In the genomic region with DNA sequence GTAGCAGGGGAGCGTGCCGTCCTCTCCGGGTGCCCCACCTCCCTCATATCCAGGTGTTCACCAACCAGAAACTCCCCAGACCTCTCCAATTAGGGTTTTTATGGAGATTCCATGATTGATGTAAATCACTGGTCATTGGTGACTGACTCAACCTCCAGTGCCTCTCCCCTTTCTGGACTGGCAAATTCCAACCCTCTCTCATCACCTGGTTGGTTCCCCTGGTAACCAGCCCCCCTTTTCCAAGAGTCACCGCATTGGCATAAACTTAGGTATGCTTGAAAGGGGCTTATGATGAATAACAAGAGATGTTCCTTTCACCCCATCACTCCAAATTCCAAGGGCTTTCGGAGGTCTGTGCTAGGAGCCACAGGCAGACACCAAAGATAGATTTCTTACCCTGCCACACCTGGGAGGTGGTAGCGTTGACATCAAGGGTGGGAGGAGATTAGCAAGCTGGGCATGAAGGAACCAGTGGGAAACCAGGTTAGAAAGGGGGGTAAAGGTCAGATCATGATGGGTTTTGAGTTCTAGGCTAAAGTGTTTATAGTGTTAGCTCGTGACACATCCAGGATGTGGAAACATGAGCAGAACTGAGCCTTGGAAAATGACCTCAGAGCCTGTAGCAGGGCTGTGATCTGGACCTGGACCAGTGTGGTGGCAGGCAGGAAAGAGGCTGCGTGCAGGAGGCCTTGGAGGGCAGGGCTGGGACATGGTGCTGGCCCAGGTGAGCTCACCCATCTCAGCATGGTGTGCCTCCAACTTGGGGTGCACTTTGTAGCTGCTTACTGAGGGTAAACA, we compare ENCODE assay signal across 22 cellular contexts. TPM values are rescaled to one million over a fixed set of nuclear protein-coding genes. Genes with fewer than 3 reads are reported as not detected.
DNase-seq lines count a peak whose midpoint lies in the region; ATAC-seq and TF ChIP-seq lines count a peak whose summit lies in the region.
"Had no signal": no experiment of that assay in that cellular context is flagged by ENCODE, and none has a peak within 500 bp of the region (broad histone marks: within the 10 kb centered on the region; RNA-seq: fewer than 3 reads in every experiment).

No MANE protein-coding gene starts in this region.

- no peak for TF ChIP-seq CTCF in HEK293 (tag by site-specific recombination; IDR thresholded peaks at IDR 0.05)

- CTCF ChIA-PET in HEK293 (lab: Yijun Ruan, JAX): interaction anchor here (0.6 kb wide), 1 partner anchor 267 kb away, joined by 4 read pairs; no protein-coding TSS in a partner anchor

- H3K4me3 Mint-ChIP-seq in activated T-helper 17 cell treated with anti-CD3 and anti-CD28 coated beads, Interleukin-2, amount 50 U/mL, for 72 hours: no peak overlapping the region
- H3K4me3 Mint-ChIP-seq: activated naive CD4-positive, alpha-beta T cell treated with anti-CD3 and anti-CD28 coated beads, Interleukin-2, amount 50 U/mL, for 24 hours; activated T-cell treated with anti-CD3 and anti-CD28 coated beads, Interleukin-2, amount 50 U/mL, for 24 hours; HFFc6; stimulated activated memory B cell treated with anti-CD40 and anti-IgM and Interleukin-4, amounts not matched to agents 10 μg/mL and 1 μg/mL and 100 μg/mL, for 72 hours had no signal

- H3K9me3 Mint-ChIP-seq in activated T-helper 17 cell treated with anti-CD3 and anti-CD28 coated beads, Interleukin-2, amount 50 U/mL, for 72 hours: no peaks in the 10 kb centered on the region
- H3K9me3 Mint-ChIP-seq: activated naive CD4-positive, alpha-beta T cell treated with anti-CD3 and anti-CD28 coated beads, Interleukin-2, amount 50 U/mL, for 24 hours; activated T-cell treated with anti-CD3 and anti-CD28 coated beads, Interleukin-2, amount 50 U/mL, for 24 hours; HFFc6; stimulated activated memory B cell treated with anti-CD40 and anti-IgM and Interleukin-4, amounts not matched to agents 10 μg/mL and 1 μg/mL and 100 μg/mL, for 72 hours had no signal

- POLR2A ChIA-PET in HEK293 (lab: Yijun Ruan, JAX): no interaction called here

- DNase-seq in AG08396 (ENCODE audit: low spot score): peak; percentile 21
- no peak for DNase-seq in left lobe of liver (ENCODE audit: low spot score)
- no peak for DNase-seq in D341Med (ENCODE audit: low spot score)
- no peak for DNase-seq in foreskin melanocyte
- DNase-seq: ACHN; activated CD4-positive, alpha-beta T cell treated with anti-CD3 and anti-CD28 coated beads for 48 hours; activated T-cell treated with anti-CD3 and anti-CD28 coated beads, Interleukin-2, amount 50 U/mL, for 24 hours; brain microvascular endothelial cell; HFFc6; hippocampal formation; kidney; NCI-H1417; NCI-H82; stimulated activated CD4-positive, alpha-beta T cell treated with anti-CD3 and anti-CD28 coated beads, Interleukin-15, amount 100 ng/mL, for 24 hours; transverse colon had no signal

- H3K4me3 ChIP-seq in HEK293 (ENCODE audit: low read depth, low read length): no peak overlapping the region
- H3K4me3 ChIP-seq: transverse colon had no signal

- no peaks in the 10 kb centered on the region for H3K36me3 ChIP-seq in HEK293 (ENCODE audit: control insufficient read depth in 2 of 2, insufficient read depth in 1 of 2, low read length in 2 of 2)
- H3K36me3 ChIP-seq: brain microvascular endothelial cell, neutrophil, transverse colon had no signal

- peak; percentile 56 for ATAC-seq in activated T-helper 17 cell treated with anti-CD3 and anti-CD28 coated beads, Interleukin-2, amount 50 U/mL, for 72 hours (replicated peaks)
- peak; percentile 34 for ATAC-seq in left lobe of liver
- ATAC-seq in HG03469 (IDR thresholded peaks at IDR 0.05; ENCODE audit: unreplicated experiment): no peak
- no peak for ATAC-seq in GM18868 (IDR thresholded peaks at IDR 0.05; ENCODE audit: unreplicated experiment)
- ATAC-seq: stimulated activated memory B cell treated with anti-CD40 and anti-IgM and Interleukin-4, amounts not matched to agents 10 μg/mL and 1 μg/mL and 100 μg/mL, for 72 hours had no signal

- H3K4me1 Mint-ChIP-seq in activated T-helper 17 cell treated with anti-CD3 and anti-CD28 coated beads, Interleukin-2, amount 50 U/mL, for 72 hours: peaks cover 11% of the 10 kb centered on the region

- H3K27ac ChIP-seq in HEK293 (ENCODE audit: extremely low read depth, low read depth, low read length): no peak overlapping the region
- H3K27ac ChIP-seq: brain microvascular endothelial cell, neutrophil, transverse colon had no signal

- H3K27me3 Mint-ChIP-seq in activated T-helper 17 cell treated with anti-CD3 and anti-CD28 coated beads, Interleukin-2, amount 50 U/mL, for 72 hours: no peaks in the 10 kb centered on the region
- H3K27me3 Mint-ChIP-seq: activated naive CD4-positive, alpha-beta T cell treated with anti-CD3 and anti-CD28 coated beads, Interleukin-2, amount 50 U/mL, for 24 hours; activated T-cell treated with anti-CD3 and anti-CD28 coated beads, Interleukin-2, amount 50 U/mL, for 24 hours; stimulated activated memory B cell treated with anti-CD40 and anti-IgM and Interleukin-4, amounts not matched to agents 10 μg/mL and 1 μg/mL and 100 μg/mL, for 72 hours had no signal

- H3K4me1 ChIP-seq in HEK293 (ENCODE audit: control insufficient read depth, insufficient read depth, low read length): peaks cover 6% of the 10 kb centered on the region

- H3K9me3 ChIP-seq in HEK293 (ENCODE audit: control insufficient read depth, insufficient read depth, low read depth, low read length): no peaks in the 10 kb centered on the region
- H3K9me3 ChIP-seq: neutrophil, transverse colon had no signal

- peak overlapping the region; percentile 44 for H3K27ac Mint-ChIP-seq in activated T-helper 17 cell treated with anti-CD3 and anti-CD28 coated beads, Interleukin-2, amount 50 U/mL, for 72 hours
- H3K27ac Mint-ChIP-seq: activated naive CD4-positive, alpha-beta T cell treated with anti-CD3 and anti-CD28 coated beads, Interleukin-2, amount 50 U/mL, for 24 hours; activated T-cell treated with anti-CD3 and anti-CD28 coated beads, Interleukin-2, amount 50 U/mL, for 24 hours; HFFc6; stimulated activated memory B cell treated with anti-CD40 and anti-IgM and Interleukin-4, amounts not matched to agents 10 μg/mL and 1 μg/mL and 100 μg/mL, for 72 hours had no signal

- no peaks in the 10 kb centered on the region for H3K36me3 Mint-ChIP-seq in activated T-helper 17 cell treated with anti-CD3 and anti-CD28 coated beads, Interleukin-2, amount 50 U/mL, for 72 hours (ENCODE audit: low read depth)

TF ChIP-seq in HEK293, 187 proteins besides CTCF, POLR2A, EP300 and RAD21:
- no peak for TF ChIP-seq TCF7L2 (IDR thresholded peaks at IDR 0.05; ENCODE audit: borderline replicate concordance, low read depth, low read length)
- TF ChIP-seq, protein P1, sequence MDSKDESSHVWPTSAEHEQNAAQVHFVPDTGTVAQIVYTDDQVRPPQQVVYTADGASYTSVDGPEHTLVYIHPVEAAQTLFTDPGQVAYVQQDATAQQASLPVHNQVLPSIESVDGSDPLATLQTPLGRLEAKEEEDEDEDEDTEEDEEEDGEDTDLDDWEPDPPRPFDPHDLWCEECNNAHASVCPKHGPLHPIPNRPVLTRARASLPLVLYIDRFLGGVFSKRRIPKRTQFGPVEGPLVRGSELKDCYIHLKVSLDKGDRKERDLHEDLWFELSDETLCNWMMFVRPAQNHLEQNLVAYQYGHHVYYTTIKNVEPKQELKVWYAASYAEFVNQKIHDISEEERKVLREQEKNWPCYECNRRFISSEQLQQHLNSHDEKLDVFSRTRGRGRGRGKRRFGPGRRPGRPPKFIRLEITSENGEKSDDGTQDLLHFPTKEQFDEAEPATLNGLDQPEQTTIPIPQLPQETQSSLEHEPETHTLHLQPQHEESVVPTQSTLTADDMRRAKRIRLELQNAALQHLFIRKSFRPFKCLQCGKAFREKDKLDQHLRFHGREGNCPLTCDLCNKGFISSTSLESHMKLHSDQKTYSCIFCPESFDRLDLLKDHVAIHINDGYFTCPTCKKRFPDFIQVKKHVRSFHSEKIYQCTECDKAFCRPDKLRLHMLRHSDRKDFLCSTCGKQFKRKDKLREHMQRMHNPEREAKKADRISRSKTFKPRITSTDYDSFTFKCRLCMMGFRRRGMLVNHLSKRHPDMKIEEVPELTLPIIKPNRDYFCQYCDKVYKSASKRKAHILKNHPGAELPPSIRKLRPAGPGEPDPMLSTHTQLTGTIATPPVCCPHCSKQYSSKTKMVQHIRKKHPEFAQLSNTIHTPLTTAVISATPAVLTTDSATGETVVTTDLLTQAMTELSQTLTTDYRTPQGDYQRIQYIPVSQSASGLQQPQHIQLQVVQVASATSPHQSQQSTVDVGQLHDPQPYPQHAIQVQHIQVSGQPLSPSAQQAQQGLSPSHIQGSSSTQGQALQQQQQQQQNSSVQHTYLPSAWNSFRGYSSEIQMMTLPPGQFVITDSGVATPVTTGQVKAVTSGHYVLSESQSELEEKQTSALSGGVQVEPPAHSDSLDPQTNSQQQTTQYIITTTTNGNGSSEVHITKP (tag by site-specific recombination; IDR thresholded peaks at IDR 0.05): 0 out of 2 replicates have a peak, but pooled peaks have one; percentile 9

RNA-seq across cellular contexts. Expression of a gene that starts 45.1 kb away (rescaled TPM):
- total RNA-seq in activated T-helper 17 cell treated with anti-CD3 and anti-CD28 coated beads, Interleukin-2, amount 50 U/mL, for 72 hours: 10 to 100 TPM; 10.9 to 20.7 TPM
- total RNA-seq in left lobe of liver: 8.1 TPM

Comparison
In these comparisons a context has a peak if more than half of its experiments do, and no peak if none do; other contexts are left out.
1. ATAC-seq: peak in activated T-helper 17 cell treated with anti-CD3 and anti-CD28 coated beads, Interleukin-2, amount 50 U/mL, for 72 hours (single experiment) and left lobe of liver (single experiment); none in HG03469 (single experiment) and GM18868 (single experiment).